Comparison of ENCODE assay signal across 15 cellular contexts in genomic region chr1:224773646-224774045, GRCh38.
A peak's percentile ranks its signal among the peaks of the same experiment; 100 is the strongest.
DNase-seq lines count a peak whose midpoint lies in the region; TF ChIP-seq lines count a peak whose summit lies in the region.
"Had no signal": no experiment of that assay in that cellular context is flagged by ENCODE, and none has a peak within 500 bp of the region (broad histone marks: within the 10 kb centered on the region; RNA-seq: fewer than 3 reads in every experiment).

No MANE protein-coding gene starts in this region.

- 95% methylated on average over 2 of the region's 2 CpGs for WGBS in esophagus muscularis mucosa

- no peak for TF ChIP-seq CTCF in Loucy (conservative IDR thresholded peaks at IDR 0.05; ENCODE audit: low read length)
- TF ChIP-seq CTCF in esophagus muscularis mucosa (IDR thresholded peaks at IDR 0.05) = no peak
- TF ChIP-seq CTCF in vagina (IDR thresholded peaks at IDR 0.05) = no peak

- TF ChIP-seq POLR2A in esophagus muscularis mucosa (IDR thresholded peaks at IDR 0.05; ENCODE audit: low read depth) (no peak), vagina (IDR thresholded peaks at IDR 0.05) (no peak)

- H3K9me3 ChIP-seq in Loucy (ENCODE audit: insufficient read depth, low read depth, low read length) (no peaks in the 10 kb centered on the region), esophagus muscularis mucosa (no peaks in the 10 kb centered on the region), vagina (no peaks in the 10 kb centered on the region)
- H3K9me3 ChIP-seq: A549; BLaER1 treated with 17β-estradiol and CSF1 and Interleukin-3, amounts not matched to agents 10 nM and 100 nM; Caco-2 had no signal

- H3K27me3 ChIP-seq in Loucy (ENCODE audit: insufficient read depth, low read length, poor library complexity, severe bottlenecking) (no peaks in the 10 kb centered on the region), esophagus muscularis mucosa (no peaks in the 10 kb centered on the region), vagina (no peaks in the 10 kb centered on the region)
- H3K27me3 ChIP-seq: BLaER1 treated with 17β-estradiol and CSF1 and Interleukin-3, amounts not matched to agents 10 nM and 100 nM had no signal

- H2AFZ ChIP-seq in Loucy (ENCODE audit: low read length) = 0 out of 2 replicates have a peak overlapping the region, but pooled peaks have one; percentile 84

- no peak overlapping the region for H3K9ac ChIP-seq in Loucy (ENCODE audit: low read depth, low read length, poor library complexity, severe bottlenecking)
- H3K9ac ChIP-seq: BLaER1 treated with 17β-estradiol and CSF1 and Interleukin-3, amounts not matched to agents 10 nM and 100 nM had no signal

- no peak for TF ChIP-seq EP300 in esophagus muscularis mucosa (IDR thresholded peaks at IDR 0.05)

- DNase-seq in esophagus muscularis mucosa (ENCODE audit: extremely low spot score) (peak; percentile 79), vagina (ENCODE audit: extremely low spot score in 2 of 2) (peak; percentile 55 to 69), NCI-H2107 treated with DMSO at 0.1 percent for 48 hours (lab: John Stamatoyannopoulos, UW; ENCODE audit: unreplicated experiment) (no peak), COR-L47 (lab: John Stamatoyannopoulos, UW) (no peak)
- DNase-seq: Caco-2; Calu3; CD4-positive, alpha-beta T cell; CD8-positive, alpha-beta memory T cell; DMS79 treated with DMSO at 0.1 percent for 48 hours; GF-D8 had no signal

- H3K4me1 ChIP-seq in Loucy (ENCODE audit: insufficient read depth, low read length, poor library complexity, severe bottlenecking) (peaks cover 8% of the 10 kb centered on the region), esophagus muscularis mucosa (peaks cover 6 to 22% (median 18%) of the 10 kb centered on the region in 4 donors), vagina (no peaks in the 10 kb centered on the region)
- H3K4me1 ChIP-seq: A549 had no signal

- no peak overlapping the region for H3K4me3 ChIP-seq in Loucy (ENCODE audit: low read length, poor library complexity, severe bottlenecking)
- no peak overlapping the region for H3K4me3 ChIP-seq in esophagus muscularis mucosa
- H3K4me3 ChIP-seq in vagina = no peak overlapping the region
- H3K4me3 ChIP-seq: A549; BLaER1 treated with 17β-estradiol and CSF1 and Interleukin-3, amounts not matched to agents 10 nM and 100 nM had no signal

- no peak overlapping the region for H3K4me2 ChIP-seq in Loucy (ENCODE audit: low read depth, low read length, poor library complexity, severe bottlenecking)
- H3K4me2 ChIP-seq: A549 had no signal

- intact Hi-C loops in esophagus muscularis mucosa (cut with DNase I) (no loop called here), vagina (cut with DNase I) (no loop called here)

- H3K36me3 ChIP-seq in Loucy (ENCODE audit: insufficient read depth, low read length) = no peaks in the 10 kb centered on the region
- H3K36me3 ChIP-seq in esophagus muscularis mucosa = no peaks in the 10 kb centered on the region
- H3K36me3 ChIP-seq in vagina = no peaks in the 10 kb centered on the region
- H3K36me3 ChIP-seq: BLaER1 treated with 17β-estradiol and CSF1 and Interleukin-3, amounts not matched to agents 10 nM and 100 nM had no signal

- no peaks in the 10 kb centered on the region for H3K79me2 ChIP-seq in Loucy (ENCODE audit: insufficient read depth, low read length)

- H3K9me2 ChIP-seq in Loucy (replicated peaks; ENCODE audit: low read depth, low read length) = no peaks in the 10 kb centered on the region

- no peaks in the 10 kb centered on the region for H3F3A ChIP-seq in Loucy (ENCODE audit: low read depth)

- no peaks in the 10 kb centered on the region for H4K20me1 ChIP-seq in Loucy (ENCODE audit: insufficient read depth, low read length, poor library complexity, severe bottlenecking)
- H4K20me1 ChIP-seq: BLaER1 treated with 17β-estradiol and CSF1 and Interleukin-3, amounts not matched to agents 10 nM and 100 nM had no signal

- H3K27ac ChIP-seq in esophagus muscularis mucosa (replicated peaks in 1 of 4) (no peak overlapping the region), vagina (no peak overlapping the region)
- H3K27ac ChIP-seq: 22Rv1; A549; BLaER1 treated with 17β-estradiol and CSF1 and Interleukin-3, amounts not matched to agents 10 nM and 100 nM; C4-2B had no signal

Comparison
In these comparisons a context has a peak if more than half of its experiments do, and no peak if none do; other contexts are left out.
1. DNase-seq: peak in esophagus muscularis mucosa (single experiment) and vagina (2 of 2); none in NCI-H2107 treated with DMSO at 0.1 percent for 48 hours (single experiment) and COR-L47 (single experiment).